1 cellular context compared by ENCODE assay signal in the genomic region with DNA sequence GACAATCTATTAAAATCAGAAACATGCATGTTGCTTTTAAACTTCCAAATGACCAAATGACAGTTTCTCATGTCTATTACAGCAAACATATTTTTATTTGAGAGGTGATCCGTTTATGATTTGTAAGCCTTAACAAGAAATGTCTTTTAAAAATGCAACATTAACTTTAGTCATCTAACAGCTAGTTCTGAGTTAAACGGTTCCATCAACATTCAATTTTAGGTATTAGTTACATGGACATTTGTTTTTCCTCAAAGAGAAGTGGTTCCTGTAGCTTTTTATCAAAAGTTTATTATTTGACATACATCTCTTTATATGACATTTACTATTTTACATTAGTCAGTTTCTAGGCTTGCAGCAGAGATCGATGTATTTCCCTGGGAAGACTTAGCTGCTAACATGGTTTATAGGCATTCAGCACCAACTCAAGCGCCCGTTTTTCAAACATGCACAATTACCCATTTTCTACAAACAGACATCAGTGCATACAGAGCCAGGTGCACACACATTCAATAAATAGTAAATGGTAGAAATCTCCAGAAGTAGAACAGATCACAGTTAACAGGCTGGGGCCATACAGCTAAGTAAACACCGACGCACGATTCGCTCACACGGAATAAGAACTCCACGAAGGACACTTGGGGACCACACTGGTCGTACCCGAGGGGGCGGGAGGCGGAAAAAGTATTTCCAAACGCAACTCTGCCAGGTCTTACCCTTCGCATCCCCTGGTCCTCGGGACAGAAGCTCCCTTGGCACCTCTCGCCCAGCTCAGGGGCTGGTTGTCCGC.
TF ChIP-seq lines count a peak whose summit lies in the region.

No MANE protein-coding gene starts in this region.

TF ChIP-seq in liver, 16 proteins besides CTCF, POLR2A, EP300 and RAD21 (continued from another document):
- TF ChIP-seq, protein P1, sequence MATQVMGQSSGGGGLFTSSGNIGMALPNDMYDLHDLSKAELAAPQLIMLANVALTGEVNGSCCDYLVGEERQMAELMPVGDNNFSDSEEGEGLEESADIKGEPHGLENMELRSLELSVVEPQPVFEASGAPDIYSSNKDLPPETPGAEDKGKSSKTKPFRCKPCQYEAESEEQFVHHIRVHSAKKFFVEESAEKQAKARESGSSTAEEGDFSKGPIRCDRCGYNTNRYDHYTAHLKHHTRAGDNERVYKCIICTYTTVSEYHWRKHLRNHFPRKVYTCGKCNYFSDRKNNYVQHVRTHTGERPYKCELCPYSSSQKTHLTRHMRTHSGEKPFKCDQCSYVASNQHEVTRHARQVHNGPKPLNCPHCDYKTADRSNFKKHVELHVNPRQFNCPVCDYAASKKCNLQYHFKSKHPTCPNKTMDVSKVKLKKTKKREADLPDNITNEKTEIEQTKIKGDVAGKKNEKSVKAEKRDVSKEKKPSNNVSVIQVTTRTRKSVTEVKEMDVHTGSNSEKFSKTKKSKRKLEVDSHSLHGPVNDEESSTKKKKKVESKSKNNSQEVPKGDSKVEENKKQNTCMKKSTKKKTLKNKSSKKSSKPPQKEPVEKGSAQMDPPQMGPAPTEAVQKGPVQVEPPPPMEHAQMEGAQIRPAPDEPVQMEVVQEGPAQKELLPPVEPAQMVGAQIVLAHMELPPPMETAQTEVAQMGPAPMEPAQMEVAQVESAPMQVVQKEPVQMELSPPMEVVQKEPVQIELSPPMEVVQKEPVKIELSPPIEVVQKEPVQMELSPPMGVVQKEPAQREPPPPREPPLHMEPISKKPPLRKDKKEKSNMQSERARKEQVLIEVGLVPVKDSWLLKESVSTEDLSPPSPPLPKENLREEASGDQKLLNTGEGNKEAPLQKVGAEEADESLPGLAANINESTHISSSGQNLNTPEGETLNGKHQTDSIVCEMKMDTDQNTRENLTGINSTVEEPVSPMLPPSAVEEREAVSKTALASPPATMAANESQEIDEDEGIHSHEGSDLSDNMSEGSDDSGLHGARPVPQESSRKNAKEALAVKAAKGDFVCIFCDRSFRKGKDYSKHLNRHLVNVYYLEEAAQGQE (IDR thresholded peaks at IDR 0.05) = no peak
- TF ChIP-seq NR2F2 (IDR thresholded peaks at IDR 0.05) (no peak), GABPA (IDR thresholded peaks at IDR 0.05 in 1 of 2, conservative IDR thresholded peaks at IDR 0.05 in 1 of 2) (no peak), FOXA1 (IDR thresholded peaks at IDR 0.05) (no peak), FOXA2 (IDR thresholded peaks at IDR 0.05) (no peak)
- TF ChIP-seq, protein P2, sequence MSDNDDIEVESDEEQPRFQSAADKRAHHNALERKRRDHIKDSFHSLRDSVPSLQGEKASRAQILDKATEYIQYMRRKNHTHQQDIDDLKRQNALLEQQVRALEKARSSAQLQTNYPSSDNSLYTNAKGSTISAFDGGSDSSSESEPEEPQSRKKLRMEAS (IDR thresholded peaks at IDR 0.05) = no peak
